In genomic region chr7:46179211-46179610, GRCh38 we compare ENCODE assay signal across 26 cellular contexts.
A peak's percentile ranks its signal among the peaks of the same experiment; 100 is the strongest.
DNase-seq lines count a peak whose midpoint lies in the region; ATAC-seq and TF ChIP-seq lines count a peak whose summit lies in the region.
"Had no signal": no experiment of that assay in that cellular context is flagged by ENCODE, and none has a peak within 500 bp of the region (broad histone marks: within the 10 kb centered on the region; RNA-seq: fewer than 3 reads in every experiment).

No MANE protein-coding gene starts in this region.

- H3K4me1 Mint-ChIP-seq in osteocyte (ENCODE audit: unreplicated experiment): peaks cover 4% of the 10 kb centered on the region
- no peaks in the 10 kb centered on the region for H3K4me1 Mint-ChIP-seq in activated naive CD4-positive, alpha-beta T cell treated with anti-CD3 and anti-CD28 coated beads for 36 hours (ENCODE audit: low read depth)
- H3K4me1 Mint-ChIP-seq: naive B cell; stimulated activated effector memory CD8-positive, alpha-beta T cell treated with anti-CD3 and anti-CD28 coated beads, Interleukin-12 subunit alpha, Interleukin-12 subunit beta, amount 100 ng/mL, for 72 hours had no signal

- intact Hi-C loops in Right ventricle myocardium superior (cut with DNase I): no loop called here
- intact Hi-C loops in activated naive CD4-positive, alpha-beta T cell treated with anti-CD3 and anti-CD28 coated beads for 36 hours (cut with micrococcal nuclease): no loop called here

- H3K4me3 Mint-ChIP-seq in osteocyte (ENCODE audit: unreplicated experiment): no peak overlapping the region
- no peak overlapping the region for H3K4me3 Mint-ChIP-seq in activated naive CD4-positive, alpha-beta T cell treated with anti-CD3 and anti-CD28 coated beads for 36 hours
- H3K4me3 Mint-ChIP-seq: naive B cell; stimulated activated effector memory CD8-positive, alpha-beta T cell treated with anti-CD3 and anti-CD28 coated beads, Interleukin-12 subunit alpha, Interleukin-12 subunit beta, amount 100 ng/mL, for 72 hours; T-helper 1 cell treated with Interleukin-12 subunit alpha and Interleukin-12 subunit beta and Interleukin-4 antibody, amounts not matched to agents 30 μg/mL and 1 μg/mL, for 36 hours had no signal

- peak; percentile 14 for DNase-seq in AG08395 (ENCODE audit: low spot score)
- DNase-seq in fibroblast of peridontal ligament (ENCODE audit: extremely low read depth): peak; percentile 7
- DNase-seq in osteocyte (ENCODE audit: extremely low spot score, unreplicated experiment): peak; percentile 42
- DNase-seq in activated gamma-delta T cell treated with Interleukin-2 at 50 U/mL for 16 hours: no peak
- no peak for DNase-seq in Right ventricle myocardium superior
- DNase-seq in activated naive CD4-positive, alpha-beta T cell treated with anti-CD3 and anti-CD28 coated beads for 36 hours: no peak
- DNase-seq: 8988T; activated CD4-positive, alpha-beta T cell treated with anti-CD3 and anti-CD28 coated beads, Interleukin-2, amount 50 U/mL, for 48 hours; activated CD4-positive, CD25-positive, alpha-beta regulatory T cell; activated naive CD4-positive, alpha-beta T cell treated with Interleukin-2 at 50 U/mL for 16 hours; activated T-cell treated with anti-CD3 and anti-CD28 coated beads, Interleukin-2, amount 50 U/mL, for 48 hours; body of pancreas; Calu3; DND-41; H7; KG1; left lung; MM.1S; naive B cell; NCI-H1930; NCI-H510A treated with DMSO at 0.1 percent for 48 hours; nucleus accumbens had no signal

- no peak overlapping the region for H3K27ac Mint-ChIP-seq in osteocyte (ENCODE audit: unreplicated experiment)
- no peak overlapping the region for H3K27ac Mint-ChIP-seq in activated naive CD4-positive, alpha-beta T cell treated with anti-CD3 and anti-CD28 coated beads for 36 hours
- H3K27ac Mint-ChIP-seq: stimulated activated effector memory CD8-positive, alpha-beta T cell treated with anti-CD3 and anti-CD28 coated beads, Interleukin-12 subunit alpha, Interleukin-12 subunit beta, amount 100 ng/mL, for 72 hours; T-helper 1 cell treated with Interleukin-12 subunit alpha and Interleukin-12 subunit beta and Interleukin-4 antibody, amounts not matched to agents 30 μg/mL and 1 μg/mL, for 36 hours had no signal

- CTCF ChIA-PET in activated naive CD4-positive, alpha-beta T cell treated with anti-CD3 and anti-CD28 coated beads for 36 hours (lab: Charles Lee): no interaction called here

- no peak for TF ChIP-seq CTCF in osteocyte (IDR thresholded peaks at IDR 0.05)

- 0 out of 3 replicates have a peak, but pooled peaks have one; percentile 22 for ATAC-seq in SK-N-SH treated with all-trans-retinoic acid at 6 μM for 48 hours
- ATAC-seq in Right ventricle myocardium superior (ENCODE audit: poor library complexity): no peak
- ATAC-seq in GM21528 (IDR thresholded peaks at IDR 0.05; ENCODE audit: low FRiP score, unreplicated experiment): no peak
- ATAC-seq: body of pancreas; left lung; stimulated activated effector memory CD8-positive, alpha-beta T cell treated with anti-CD3 and anti-CD28 coated beads, Interleukin-12 subunit alpha, Interleukin-12 subunit beta, amount 100 ng/mL, for 72 hours had no signal

- no peaks in the 10 kb centered on the region for H3K27me3 Mint-ChIP-seq in osteocyte (ENCODE audit: unreplicated experiment)
- no peaks in the 10 kb centered on the region for H3K27me3 Mint-ChIP-seq in activated naive CD4-positive, alpha-beta T cell treated with anti-CD3 and anti-CD28 coated beads for 36 hours (ENCODE audit: low read depth)

- peaks cover 12% of the 10 kb centered on the region for H3K9me3 Mint-ChIP-seq in osteocyte (ENCODE audit: unreplicated experiment)
- peaks cover 18% of the 10 kb centered on the region for H3K9me3 Mint-ChIP-seq in activated naive CD4-positive, alpha-beta T cell treated with anti-CD3 and anti-CD28 coated beads for 36 hours
- H3K9me3 Mint-ChIP-seq: T-helper 1 cell treated with Interleukin-12 subunit alpha and Interleukin-12 subunit beta and Interleukin-4 antibody, amounts not matched to agents 30 μg/mL and 1 μg/mL, for 36 hours had no signal

- no peaks in the 10 kb centered on the region for H3K36me3 Mint-ChIP-seq in osteocyte (ENCODE audit: unreplicated experiment)
- no peaks in the 10 kb centered on the region for H3K36me3 Mint-ChIP-seq in activated naive CD4-positive, alpha-beta T cell treated with anti-CD3 and anti-CD28 coated beads for 36 hours (ENCODE audit: low read depth)
- H3K36me3 Mint-ChIP-seq: naive B cell; stimulated activated effector memory CD8-positive, alpha-beta T cell treated with anti-CD3 and anti-CD28 coated beads, Interleukin-12 subunit alpha, Interleukin-12 subunit beta, amount 100 ng/mL, for 72 hours had no signal

TF ChIP-seq in SK-N-SH treated with all-trans-retinoic acid at 6 μM for 48 hours, 23 proteins besides CTCF, POLR2A, EP300 and RAD21 (continues in another document):
- TF ChIP-seq TSHZ2 (CRISPR knock-in tag; IDR thresholded peaks at IDR 0.05): no peak
- TF ChIP-seq TCF4 (CRISPR knock-in tag; IDR thresholded peaks at IDR 0.05; ENCODE audit: borderline replicate concordance): no peak
- TF ChIP-seq CSRNP3 (CRISPR knock-in tag; IDR thresholded peaks at IDR 0.05): no peak
- no peak for TF ChIP-seq ZNF565 (CRISPR knock-in tag; conservative IDR thresholded peaks at IDR 0.05; ENCODE audit: low read depth)
- no peak for TF ChIP-seq CSDC2 (CRISPR knock-in tag; IDR thresholded peaks at IDR 0.05)
- TF ChIP-seq TOX (CRISPR knock-in tag; IDR thresholded peaks at IDR 0.05; ENCODE audit: borderline replicate concordance): no peak
- no peak for TF ChIP-seq PATZ1 (CRISPR knock-in tag; IDR thresholded peaks at IDR 0.05; ENCODE audit: borderline replicate concordance)
- TF ChIP-seq ZC3H10 (CRISPR knock-in tag; IDR thresholded peaks at IDR 0.05): no peak
- TF ChIP-seq RARB (CRISPR knock-in tag; IDR thresholded peaks at IDR 0.05): no peak
- TF ChIP-seq ZFP30 (CRISPR knock-in tag; IDR thresholded peaks at IDR 0.05): no peak
- no peak for TF ChIP-seq ISL1 (CRISPR knock-in tag; IDR thresholded peaks at IDR 0.05)

Comparison
In these comparisons a context has a peak if more than half of its experiments do, and no peak if none do; other contexts are left out.
1. DNase-seq: peak in AG08395 (single experiment), fibroblast of peridontal ligament (single experiment) and osteocyte (single experiment); none in activated gamma-delta T cell treated with Interleukin-2 at 50 U/mL for 16 hours (single experiment), Right ventricle myocardium superior (single experiment) and activated naive CD4-positive, alpha-beta T cell treated with anti-CD3 and anti-CD28 coated beads for 36 hours (single experiment).